ENCODE assay signal across 7 cellular contexts in the genomic region with DNA sequence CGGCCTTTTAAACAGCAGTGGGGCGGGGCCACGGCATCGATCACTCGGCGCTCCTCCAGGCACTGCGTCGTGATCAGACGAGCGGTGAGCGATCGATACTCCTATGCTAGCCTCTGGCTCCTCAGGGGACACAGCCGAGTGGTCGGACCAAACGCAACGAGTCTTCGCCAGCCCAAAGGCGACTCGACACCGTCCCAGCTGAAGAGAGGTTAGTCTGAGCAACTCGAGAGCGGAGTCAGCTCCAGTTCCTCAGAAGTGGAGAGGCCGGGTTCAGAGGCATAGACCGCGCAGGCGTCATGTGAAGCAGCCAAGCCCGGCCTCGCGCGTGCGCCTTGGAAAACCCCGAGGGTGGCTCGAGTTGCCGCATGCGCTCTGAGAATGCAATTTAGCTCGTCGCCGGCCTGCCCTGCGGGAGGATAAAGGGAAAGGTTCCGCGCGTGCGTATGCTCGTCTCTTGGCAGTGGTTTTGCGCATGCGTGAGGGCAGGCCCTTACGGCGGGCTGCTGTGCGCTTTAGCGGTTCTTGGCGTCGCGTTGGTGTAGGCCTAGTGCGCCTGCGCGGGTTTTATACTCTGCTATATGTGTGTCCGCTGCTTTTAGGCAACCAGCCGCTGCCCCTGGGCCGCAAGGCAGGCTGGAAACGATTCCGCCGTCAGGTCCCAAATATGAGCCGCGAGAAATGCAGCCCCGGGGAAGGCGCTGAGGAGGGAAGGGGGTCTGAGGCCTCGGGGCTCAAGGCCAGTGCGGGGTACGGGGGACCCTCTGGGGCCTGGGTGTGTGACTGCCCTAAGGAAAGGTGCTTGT.
DNase-seq lines count a peak whose midpoint lies in the region; ATAC-seq and TF ChIP-seq lines count a peak whose summit lies in the region.

A gene (plus strand): TSS at position 98 of the 803 bp plus-strand sequence. CDS start 6,598 bp downstream, outside the sequence.

- DNase-seq in NCI-H2081 (lab: John Stamatoyannopoulos, UW) (peak; percentile 99), T1000 (lab: John Stamatoyannopoulos, UW) (peak; percentile 99), astrocyte of the spinal cord (ENCODE audit: low read depth, low spot score) (peak; percentile 100), hypothalamus (lab: John Stamatoyannopoulos, UW) (peak; percentile 93 to 100 (median 99)), retinal pigment epithelial cell (ENCODE audit: low read depth) (peak; percentile 98)

- ATAC-seq in GM18508 (IDR thresholded peaks at IDR 0.05; ENCODE audit: insufficient read depth, unreplicated experiment), result peak; percentile 80
- ATAC-seq in HG03025 (IDR thresholded peaks at IDR 0.05; ENCODE audit: low FRiP score, unreplicated experiment), result peak; percentile 84

- H3K4me3 ChIP-seq in astrocyte of the spinal cord (ENCODE audit: low read depth, low read length) (peak within 1 kb of the TSS; percentile 91), retinal pigment epithelial cell (ENCODE audit: low read length) (peak within 1 kb of the TSS; percentile 92)

- in situ Hi-C loops in astrocyte of the spinal cord (cut with HindIII; ENCODE audit: low sequenced_read_pairs), result no loop called here

- TF ChIP-seq CTCF in astrocyte of the spinal cord (IDR thresholded peaks at IDR 0.05; ENCODE audit: low read depth, low read length) (no peak), retinal pigment epithelial cell (conservative IDR thresholded peaks at IDR 0.05; ENCODE audit: low read depth, low read length) (no peak)

Comparison
In these comparisons a context has a peak if more than half of its experiments do, and no peak if none do; other contexts are left out.
1. Peak in every context shown above with its lines: DNase-seq, ATAC-seq and H3K4me3 ChIP-seq.